In genomic region chrX:152588206-152588605, GRCh38 we compare ENCODE assay signal across 28 cellular contexts. TPM values are rescaled to one million over a fixed set of nuclear protein-coding genes. Genes with fewer than 3 reads are reported as not detected.
"Had no signal": no experiment of that assay in that cellular context is flagged by ENCODE, and none has a peak within 500 bp of the region (broad histone marks: within the 10 kb centered on the region; RNA-seq: fewer than 3 reads in every experiment).

No MANE protein-coding gene starts in this region.

- H3K4me1 ChIP-seq: colonic mucosa, gastroesophageal sphincter, neural progenitor cell, testis, transverse colon, uterus had no signal

- DNase-seq: activated CD4-positive, alpha-beta memory T cell treated with anti-CD3 and anti-CD28 coated beads, Interleukin-2, amount 10 ng/mL, durations not matched to agents 7 days and 5 days; activated CD4-positive, alpha-beta T cell treated with anti-CD3 and anti-CD28 coated beads, Interleukin-2, amount 10 ng/mL, durations not matched to agents 7 days and 5 days; activated CD4-positive, CD25-positive, alpha-beta regulatory T cell treated with anti-CD3 and anti-CD28 coated beads, Interleukin-2, amount 50 U/mL, for 72 hours; activated CD8-positive, alpha-beta memory T cell treated with anti-CD3 and anti-CD28 coated beads, Interleukin-2, amount 50 U/mL, for 48 hours; activated gamma-delta T cell; activated naive CD4-positive, alpha-beta T cell treated with anti-CD3 and anti-CD28 coated beads, Interleukin-2, amount 10 ng/mL, durations not matched to agents 7 days and 5 days; activated naive CD8-positive, alpha-beta T cell treated with anti-CD3 and anti-CD28 coated beads, Interleukin-2, amount 10 ng/mL, durations not matched to agents 7 days and 5 days; activated T-cell treated with anti-CD3 and anti-CD28 coated beads, Interleukin-2, amount 50 U/mL, for 24 hours; amniotic stem cell; cerebellar nuclear complex; colonic mucosa; dorsolateral prefrontal cortex; effector memory CD8-positive, alpha-beta T cell; erythroblast; kidney; left colon; natural killer cell; right cardiac atrium; stimulated activated CD4-positive, alpha-beta T cell treated with anti-CD3 and anti-CD28 coated beads, Interleukin-2, amount 100 ng/mL, for 48 hours; stimulated activated naive CD8-positive, alpha-beta T cell treated with anti-CD3 and anti-CD28 coated beads, Interleukin-15, Interleukin-2, amounts not matched to agents 100 U/mL and 50 U/mL, for 24 hours; T-helper 2 cell; testis; transverse colon; uterus had no signal

- H3K79me2 ChIP-seq: hepatocyte had no signal

- H3K27ac ChIP-seq: cardiac muscle cell, colonic mucosa, dorsolateral prefrontal cortex, gastroesophageal sphincter, hepatocyte, neural progenitor cell, testis, transverse colon, uterus had no signal

- H3K36me3 ChIP-seq: cardiac muscle cell, colonic mucosa, gastroesophageal sphincter, neural progenitor cell, transverse colon, uterus had no signal

- H3K4me2 ChIP-seq: hepatocyte, neural progenitor cell had no signal

- H3K27me3 ChIP-seq: cardiac muscle cell, colonic mucosa, gastroesophageal sphincter, hepatocyte, neural progenitor cell, testis, transverse colon, uterus had no signal

- H3K9me3 ChIP-seq: colonic mucosa, gastroesophageal sphincter, testis, transverse colon, uterus had no signal

- ATAC-seq: effector memory CD8-positive, alpha-beta T cell; gastroesophageal sphincter; left colon; natural killer cell; right cardiac atrium; stimulated activated naive CD8-positive, alpha-beta T cell treated with anti-CD3 and anti-CD28 coated beads, Interleukin-15, Interleukin-2, amounts not matched to agents 100 U/mL and 50 U/mL, for 24 hours had no signal

- H3K9ac ChIP-seq: neural progenitor cell had no signal

- H3K4me3 ChIP-seq: cardiac muscle cell, colonic mucosa, dorsolateral prefrontal cortex, gastroesophageal sphincter, hepatocyte, neural progenitor cell, testis, transverse colon, uterus had no signal

- H2AFZ ChIP-seq: hepatocyte, neural progenitor cell had no signal

RNA-seq across cellular contexts. Expression of gene GABRQ, which starts 49.5 kb away (rescaled TPM):
- total RNA-seq: activated CD4-positive, alpha-beta memory T cell treated with anti-CD3 and anti-CD28 coated beads, Interleukin-2, amount 10 ng/mL, durations not matched to agents 7 days and 5 days; activated CD4-positive, alpha-beta T cell treated with anti-CD3 and anti-CD28 coated beads, Interleukin-2, amount 10 ng/mL, durations not matched to agents 7 days and 5 days; activated naive CD8-positive, alpha-beta T cell treated with anti-CD3 and anti-CD28 coated beads, Interleukin-2, amount 10 ng/mL, durations not matched to agents 7 days and 5 days; natural killer cell; right cardiac atrium; transverse colon had no signal
- polyA plus RNA-seq: cardiac muscle cell, hepatocyte, right cardiac atrium had no signal
